In genomic region chr12:60071759-60072191, GRCh38 we compare ENCODE assay signal across 26 cellular contexts.
"Had no signal": no experiment of that assay in that cellular context is flagged by ENCODE, and none has a peak within 500 bp of the region (broad histone marks: within the 10 kb centered on the region; RNA-seq: fewer than 3 reads in every experiment).

No MANE protein-coding gene starts in this region.

- FAIRE-seq: small intestine had no signal

- H3K4me2 ChIP-seq: neural progenitor cell had no signal

- H3K9ac ChIP-seq: neural progenitor cell, parathyroid adenoma had no signal

- H3K4me3 ChIP-seq: esophagus muscularis mucosa, lung, neural progenitor cell, right lobe of liver, thoracic aorta, tibial nerve, upper lobe of left lung had no signal

- H3K4me1 ChIP-seq: esophagus muscularis mucosa, neural progenitor cell, parathyroid adenoma, right lobe of liver, tibial nerve, upper lobe of left lung had no signal

- H3K27ac ChIP-seq: esophagus muscularis mucosa, neural progenitor cell, parathyroid adenoma, right lobe of liver, thoracic aorta, tibial nerve, upper lobe of left lung had no signal

- H2AFZ ChIP-seq: neural progenitor cell, parathyroid adenoma had no signal

- ATAC-seq: left ventricle myocardium superior; naive thymus-derived CD4-positive, alpha-beta T cell; right lobe of liver; stimulated activated naive B cell treated with anti-CD40 and anti-IgM and Interleukin-4, amounts not matched to agents 10 μg/mL and 1 μg/mL and 100 μg/mL, for 72 hours had no signal

- H3K36me3 ChIP-seq: esophagus muscularis mucosa, neural progenitor cell, right lobe of liver, thoracic aorta, tibial nerve, upper lobe of left lung had no signal

- H3K9me3 Mint-ChIP-seq: dendritic cell treated with granulocyte-macrophage colony-stimulating factor and Interleukin-4, amounts not matched to agents 40 ng/mL and 50 ng/mL, for 4 days; mesothelial cell of epicardium; nephron; neural progenitor cell; stimulated activated naive B cell treated with anti-CD40 and anti-IgM and Interleukin-4, amounts not matched to agents 10 μg/mL and 1 μg/mL and 100 μg/mL, for 72 hours; stimulated activated naive CD8-positive, alpha-beta T cell treated with anti-CD3 and anti-CD28 coated beads, Interleukin-15, Interleukin-2, amounts not matched to agents 100 ng/mL and 50 ng/mL, for 24 hours had no signal

- H3K27me3 Mint-ChIP-seq: dendritic cell treated with granulocyte-macrophage colony-stimulating factor and Interleukin-4, amounts not matched to agents 40 ng/mL and 50 ng/mL, for 4 days; naive thymus-derived CD4-positive, alpha-beta T cell; progenitor cell of endocrine pancreas; stimulated activated naive B cell treated with anti-CD40 and anti-IgM and Interleukin-4, amounts not matched to agents 10 μg/mL and 1 μg/mL and 100 μg/mL, for 72 hours; stimulated activated naive CD8-positive, alpha-beta T cell treated with anti-CD3 and anti-CD28 coated beads, Interleukin-15, Interleukin-2, amounts not matched to agents 100 ng/mL and 50 ng/mL, for 24 hours had no signal

- H3K79me2 ChIP-seq: parathyroid adenoma had no signal

- DNase-seq: effector CD8-positive, alpha-beta T cell; endodermal cell; foreskin melanocyte; hypothalamus; immature natural killer cell; islet precursor cell; left ventricle myocardium superior; mesenchymal stem cell; naive thymus-derived CD4-positive, alpha-beta T cell; right lobe of liver; small intestine; stimulated activated CD4-positive, alpha-beta T cell treated with anti-CD3 and anti-CD28 coated beads, Interleukin-15, amount 100 ng/mL, for 24 hours; stimulated activated CD4-positive, alpha-beta T cell treated with anti-CD3 and anti-CD28 coated beads, Interleukin-2, amount 100 ng/mL, for 48 hours; stimulated activated naive B cell treated with anti-CD40 and anti-IgM and Interleukin-4, amounts not matched to agents 10 μg/mL and 1 μg/mL and 100 μg/mL, for 72 hours; upper lobe of left lung had no signal

- H3K4me3 Mint-ChIP-seq: dendritic cell treated with granulocyte-macrophage colony-stimulating factor and Interleukin-4, amounts not matched to agents 40 ng/mL and 50 ng/mL, for 4 days; endodermal cell; immature natural killer cell; mesothelial cell of epicardium; naive thymus-derived CD4-positive, alpha-beta T cell; nephron; neural progenitor cell; stimulated activated naive B cell treated with anti-CD40 and anti-IgM and Interleukin-4, amounts not matched to agents 10 μg/mL and 1 μg/mL and 100 μg/mL, for 72 hours; stimulated activated naive CD8-positive, alpha-beta T cell treated with anti-CD3 and anti-CD28 coated beads, Interleukin-15, Interleukin-2, amounts not matched to agents 100 ng/mL and 50 ng/mL, for 24 hours had no signal

- H3K4me1 Mint-ChIP-seq: immature natural killer cell; mesothelial cell of epicardium; naive thymus-derived CD4-positive, alpha-beta T cell; neural progenitor cell; stimulated activated naive B cell treated with anti-CD40 and anti-IgM and Interleukin-4, amounts not matched to agents 10 μg/mL and 1 μg/mL and 100 μg/mL, for 72 hours had no signal

- H3K36me3 Mint-ChIP-seq: immature natural killer cell; mesothelial cell of epicardium; naive thymus-derived CD4-positive, alpha-beta T cell; neural progenitor cell; stimulated activated naive B cell treated with anti-CD40 and anti-IgM and Interleukin-4, amounts not matched to agents 10 μg/mL and 1 μg/mL and 100 μg/mL, for 72 hours had no signal

- H3K27me3 ChIP-seq: esophagus muscularis mucosa, neural progenitor cell, right lobe of liver, tibial nerve, upper lobe of left lung had no signal

- H3K9me3 ChIP-seq: esophagus muscularis mucosa, right lobe of liver, thoracic aorta, tibial nerve, upper lobe of left lung had no signal

- H3K27ac Mint-ChIP-seq: dendritic cell treated with granulocyte-macrophage colony-stimulating factor and Interleukin-4, amounts not matched to agents 40 ng/mL and 50 ng/mL, for 4 days; endodermal cell; immature natural killer cell; mesothelial cell of epicardium; naive thymus-derived CD4-positive, alpha-beta T cell; nephron; neural progenitor cell; progenitor cell of endocrine pancreas; stimulated activated naive B cell treated with anti-CD40 and anti-IgM and Interleukin-4, amounts not matched to agents 10 μg/mL and 1 μg/mL and 100 μg/mL, for 72 hours; stimulated activated naive CD8-positive, alpha-beta T cell treated with anti-CD3 and anti-CD28 coated beads, Interleukin-15, Interleukin-2, amounts not matched to agents 100 ng/mL and 50 ng/mL, for 24 hours had no signal
